Comparison of ENCODE assay signal across 13 cellular contexts in genomic region chr12:104734541-104735075, GRCh38.
DNase-seq lines count a peak whose midpoint lies in the region; ATAC-seq and TF ChIP-seq lines count a peak whose summit lies in the region.
"Had no signal": no experiment of that assay in that cellular context is flagged by ENCODE, and none has a peak within 500 bp of the region (broad histone marks: within the 10 kb centered on the region; RNA-seq: fewer than 3 reads in every experiment).

No MANE protein-coding gene starts in this region.

- peaks cover 9% of the 10 kb centered on the region for H3K36me3 Mint-ChIP-seq in activated CD4-positive, alpha-beta memory T cell treated with anti-CD3 and anti-CD28 coated beads, Interleukin-2, amount 10 ng/mL, durations not matched to agents 7 days and 5 days (ENCODE audit: low read depth)
- H3K36me3 Mint-ChIP-seq in activated CD4-positive, alpha-beta memory T cell treated with anti-CD3 and anti-CD28 coated beads for 36 hours = no peaks in the 10 kb centered on the region
- H3K36me3 Mint-ChIP-seq in CD4-positive, alpha-beta memory T cell = peaks cover 0 to 2% of the 10 kb centered on the region in 2 donors
- H3K36me3 Mint-ChIP-seq in activated T-helper 1 cell treated with anti-CD3 and anti-CD28 coated beads, Interleukin-12 subunit alpha, Interleukin-12 subunit beta, Interleukin-2, Interleukin-4 antibody, amounts not matched to agents 30 ng/mL and 10 ng/mL and 1 ng/mL, durations not matched to agents 14 hours and 24 hours and 36 hours (ENCODE audit: low read depth) = peaks cover 3% of the 10 kb centered on the region

- no peaks in the 10 kb centered on the region for H3K36me3 ChIP-seq in CD4-positive, alpha-beta memory T cell (ENCODE audit: insufficient read depth, low read length)
- H3K36me3 ChIP-seq in neutrophil = peaks cover 2% of the 10 kb centered on the region
- H3K36me3 ChIP-seq: heart right ventricle, lower lobe of right lung had no signal

- no peaks in the 10 kb centered on the region for H3K27me3 Mint-ChIP-seq in activated CD4-positive, alpha-beta memory T cell treated with anti-CD3 and anti-CD28 coated beads, Interleukin-2, amount 10 ng/mL, durations not matched to agents 7 days and 5 days
- no peaks in the 10 kb centered on the region for H3K27me3 Mint-ChIP-seq in activated CD4-positive, alpha-beta memory T cell treated with anti-CD3 and anti-CD28 coated beads for 36 hours
- no peaks in the 10 kb centered on the region for H3K27me3 Mint-ChIP-seq in CD4-positive, alpha-beta memory T cell
- no peaks in the 10 kb centered on the region for H3K27me3 Mint-ChIP-seq in activated T-helper 1 cell treated with anti-CD3 and anti-CD28 coated beads, Interleukin-12 subunit alpha, Interleukin-12 subunit beta, Interleukin-2, Interleukin-4 antibody, amounts not matched to agents 30 ng/mL and 10 ng/mL and 1 ng/mL, durations not matched to agents 14 hours and 24 hours and 36 hours (ENCODE audit: insufficient read depth)
- H3K27me3 Mint-ChIP-seq: activated B cell treated with CpG ODN at 0.5 μM for 24 hours; activated naive CD4-positive, alpha-beta T cell treated with anti-CD3 and anti-CD28 coated beads, Interleukin-2, amount 10 ng/mL, durations not matched to agents 7 days and 5 days had no signal

- H3K4me1 Mint-ChIP-seq in activated CD4-positive, alpha-beta memory T cell treated with anti-CD3 and anti-CD28 coated beads, Interleukin-2, amount 10 ng/mL, durations not matched to agents 7 days and 5 days = peaks cover 73% of the 10 kb centered on the region
- H3K4me1 Mint-ChIP-seq in activated CD4-positive, alpha-beta memory T cell treated with anti-CD3 and anti-CD28 coated beads for 36 hours (ENCODE audit: low read depth) = peaks cover 73% of the 10 kb centered on the region
- peaks cover 60 to 93% (median 79%) of the 10 kb centered on the region in 4 donors for H3K4me1 Mint-ChIP-seq in CD4-positive, alpha-beta memory T cell
- H3K4me1 Mint-ChIP-seq in activated T-helper 1 cell treated with anti-CD3 and anti-CD28 coated beads, Interleukin-12 subunit alpha, Interleukin-12 subunit beta, Interleukin-2, Interleukin-4 antibody, amounts not matched to agents 30 ng/mL and 10 ng/mL and 1 ng/mL, durations not matched to agents 14 hours and 24 hours and 36 hours (ENCODE audit: low read depth) = peaks cover 75% of the 10 kb centered on the region

- H3K27ac Mint-ChIP-seq in activated CD4-positive, alpha-beta memory T cell treated with anti-CD3 and anti-CD28 coated beads, Interleukin-2, amount 10 ng/mL, durations not matched to agents 7 days and 5 days = peak overlapping the region; percentile 16
- H3K27ac Mint-ChIP-seq in activated CD4-positive, alpha-beta memory T cell treated with anti-CD3 and anti-CD28 coated beads for 36 hours = no peak overlapping the region
- peak overlapping the region in 6 of 7 donors; percentile 57 to 89 (median 82) for H3K27ac Mint-ChIP-seq in CD4-positive, alpha-beta memory T cell
- H3K27ac Mint-ChIP-seq in activated T-helper 1 cell treated with anti-CD3 and anti-CD28 coated beads, Interleukin-12 subunit alpha, Interleukin-12 subunit beta, Interleukin-2, Interleukin-4 antibody, amounts not matched to agents 30 ng/mL and 10 ng/mL and 1 ng/mL, durations not matched to agents 14 hours and 24 hours and 36 hours = peak overlapping the region; percentile 76

- H3K4me3 Mint-ChIP-seq in activated CD4-positive, alpha-beta memory T cell treated with anti-CD3 and anti-CD28 coated beads, Interleukin-2, amount 10 ng/mL, durations not matched to agents 7 days and 5 days = no peak overlapping the region
- H3K4me3 Mint-ChIP-seq in activated CD4-positive, alpha-beta memory T cell treated with anti-CD3 and anti-CD28 coated beads for 36 hours = no peak overlapping the region
- H3K4me3 Mint-ChIP-seq in CD4-positive, alpha-beta memory T cell = peak overlapping the region in 1 of 8 donors; percentile 12
- no peak overlapping the region for H3K4me3 Mint-ChIP-seq in activated T-helper 1 cell treated with anti-CD3 and anti-CD28 coated beads, Interleukin-12 subunit alpha, Interleukin-12 subunit beta, Interleukin-2, Interleukin-4 antibody, amounts not matched to agents 30 ng/mL and 10 ng/mL and 1 ng/mL, durations not matched to agents 14 hours and 24 hours and 36 hours
- H3K4me3 Mint-ChIP-seq: activated B cell treated with CpG ODN at 0.5 μM for 24 hours; activated naive CD4-positive, alpha-beta T cell treated with anti-CD3 and anti-CD28 coated beads, Interleukin-2, amount 10 ng/mL, durations not matched to agents 7 days and 5 days had no signal

- no peak for DNase-seq in activated CD4-positive, alpha-beta memory T cell treated with anti-CD3 and anti-CD28 coated beads, Interleukin-2, amount 10 ng/mL, durations not matched to agents 7 days and 5 days
- DNase-seq in activated CD4-positive, alpha-beta memory T cell treated with anti-CD3 and anti-CD28 coated beads for 36 hours = no peak
- DNase-seq in CD4-positive, alpha-beta memory T cell = no peak
- no peak for DNase-seq in activated T-helper 1 cell treated with anti-CD3 and anti-CD28 coated beads, Interleukin-12 subunit alpha, Interleukin-12 subunit beta, Interleukin-2, Interleukin-4 antibody, amounts not matched to agents 30 ng/mL and 10 ng/mL and 1 ng/mL, durations not matched to agents 14 hours and 24 hours and 36 hours (ENCODE audit: low spot score)
- DNase-seq in NCI-H526 (lab: John Stamatoyannopoulos, UW) (no peak), OCI-M1 (lab: John Stamatoyannopoulos, UW) (no peak)
- DNase-seq: activated B cell treated with CpG ODN at 0.5 μM for 24 hours; activated naive CD4-positive, alpha-beta T cell treated with anti-CD3 and anti-CD28 coated beads, Interleukin-2, amount 10 ng/mL, durations not matched to agents 7 days and 5 days; heart right ventricle; lower lobe of right lung; stimulated activated CD4-positive, alpha-beta T cell treated with anti-CD3 and anti-CD28 coated beads, Interleukin-2, amount 100 ng/mL, for 24 hours had no signal

- no peak for TF ChIP-seq CTCF in neutrophil (IDR thresholded peaks at IDR 0.05)

- CTCF ChIA-PET in activated CD4-positive, alpha-beta memory T cell treated with anti-CD3 and anti-CD28 coated beads, Interleukin-2, amount 10 ng/mL, durations not matched to agents 7 days and 5 days (lab: Charles Lee) = interaction anchor here (1.8 kb wide), 1 partner anchor 353 kb away, joined by 5 read pairs; no protein-coding TSS in a partner anchor
- CTCF ChIA-PET in activated CD4-positive, alpha-beta memory T cell treated with anti-CD3 and anti-CD28 coated beads for 36 hours (lab: Charles Lee) = interaction anchor here (0.6 to 1.7 kb wide), 4 partner anchors 11 to 353 kb away, joined by 3 to 6 read pairs (median 3); no protein-coding TSS in a partner anchor
- CTCF ChIA-PET in CD4-positive, alpha-beta memory T cell (lab: Charles Lee; ENCODE audit: partially characterized antibody) = interaction anchor here (0.9 to 1.9 kb wide), 5 partner anchors 15 to 353 kb away, joined by 3 to 7 read pairs (median 4); no protein-coding TSS in a partner anchor

- H3K27me3 ChIP-seq in CD4-positive, alpha-beta memory T cell (ENCODE audit: insufficient read depth, low read length) = no peaks in the 10 kb centered on the region
- no peaks in the 10 kb centered on the region for H3K27me3 ChIP-seq in neutrophil
- H3K27me3 ChIP-seq: heart right ventricle had no signal

- H3K4me1 ChIP-seq in CD4-positive, alpha-beta memory T cell (ENCODE audit: insufficient read depth, low read length) = peaks cover 89% of the 10 kb centered on the region
- peaks cover 25 to 42% of the 10 kb centered on the region in 2 experiments for H3K4me1 ChIP-seq in neutrophil (ENCODE audit: control insufficient read depth in 1 of 2, insufficient read depth in 1 of 2, low read depth in 1 of 2, low read length in 1 of 2)

- no peak for ATAC-seq in GM18511 (IDR thresholded peaks at IDR 0.05; ENCODE audit: unreplicated experiment)

- POLR2A ChIA-PET in activated CD4-positive, alpha-beta memory T cell treated with anti-CD3 and anti-CD28 coated beads, Interleukin-2, amount 10 ng/mL, durations not matched to agents 7 days and 5 days (lab: Charles Lee) = no interaction called here
- POLR2A ChIA-PET in activated CD4-positive, alpha-beta memory T cell treated with anti-CD3 and anti-CD28 coated beads for 36 hours (lab: Charles Lee) = no interaction called here
- POLR2A ChIA-PET in CD4-positive, alpha-beta memory T cell (lab: Charles Lee; ENCODE audit: partially characterized antibody) = interaction anchor here (0.8 to 1.9 kb wide), 2 partner anchors 12 to 14 kb away, joined by 3 to 6 read pairs; no protein-coding TSS in a partner anchor

- intact Hi-C loops in activated CD4-positive, alpha-beta memory T cell treated with anti-CD3 and anti-CD28 coated beads for 36 hours (cut with micrococcal nuclease) = loop anchor here (5.0 kb wide), 1 partner anchor 52 kb away; no protein-coding TSS in a partner anchor
- intact Hi-C loops in CD4-positive, alpha-beta memory T cell (cut with micrococcal nuclease) = no loop called here
- intact Hi-C loops in activated T-helper 1 cell treated with anti-CD3 and anti-CD28 coated beads, Interleukin-12 subunit alpha, Interleukin-12 subunit beta, Interleukin-2, Interleukin-4 antibody, amounts not matched to agents 30 ng/mL and 10 ng/mL and 1 ng/mL, durations not matched to agents 14 hours and 24 hours and 36 hours (cut with micrococcal nuclease) = no loop called here

- no peaks in the 10 kb centered on the region for H3K9me3 Mint-ChIP-seq in activated CD4-positive, alpha-beta memory T cell treated with anti-CD3 and anti-CD28 coated beads, Interleukin-2, amount 10 ng/mL, durations not matched to agents 7 days and 5 days
- no peaks in the 10 kb centered on the region for H3K9me3 Mint-ChIP-seq in activated CD4-positive, alpha-beta memory T cell treated with anti-CD3 and anti-CD28 coated beads for 36 hours
- H3K9me3 Mint-ChIP-seq in CD4-positive, alpha-beta memory T cell = peaks cover 0 to 3% (median 0%) of the 10 kb centered on the region in 8 donors
- no peaks in the 10 kb centered on the region for H3K9me3 Mint-ChIP-seq in activated T-helper 1 cell treated with anti-CD3 and anti-CD28 coated beads, Interleukin-12 subunit alpha, Interleukin-12 subunit beta, Interleukin-2, Interleukin-4 antibody, amounts not matched to agents 30 ng/mL and 10 ng/mL and 1 ng/mL, durations not matched to agents 14 hours and 24 hours and 36 hours
- H3K9me3 Mint-ChIP-seq: activated B cell treated with CpG ODN at 0.5 μM for 24 hours; activated naive CD4-positive, alpha-beta T cell treated with anti-CD3 and anti-CD28 coated beads, Interleukin-2, amount 10 ng/mL, durations not matched to agents 7 days and 5 days had no signal

- no peaks in the 10 kb centered on the region for H3K9me3 ChIP-seq in CD4-positive, alpha-beta memory T cell (ENCODE audit: control insufficient read depth in 1 of 2, low read length in 2 of 2)
- no peaks in the 10 kb centered on the region for H3K9me3 ChIP-seq in neutrophil
- H3K9me3 ChIP-seq: heart right ventricle, lower lobe of right lung had no signal

- no peak overlapping the region for H3K4me3 ChIP-seq in CD4-positive, alpha-beta memory T cell (ENCODE audit: low read length in 2 of 2)
- H3K4me3 ChIP-seq in neutrophil (ENCODE audit: low read depth in 1 of 2, low read length in 1 of 2) = no peak overlapping the region
- H3K4me3 ChIP-seq: heart right ventricle, lower lobe of right lung had no signal

- H3K27ac ChIP-seq in CD4-positive, alpha-beta memory T cell (ENCODE audit: low read depth, low read length) = no peak overlapping the region
- peak overlapping the region; percentile 29 for H3K27ac ChIP-seq in neutrophil
- H3K27ac ChIP-seq: heart right ventricle, lower lobe of right lung had no signal
